In genomic region chr2:30254692-30255015, GRCh38 we compare ENCODE assay signal across 18 cellular contexts. TPM values are rescaled to one million over a fixed set of nuclear protein-coding genes. Genes with fewer than 3 reads are reported as not detected.
DNase-seq lines count a peak whose midpoint lies in the region; ATAC-seq, FAIRE-seq and TF ChIP-seq lines count a peak whose summit lies in the region.
"Had no signal": no experiment of that assay in that cellular context is flagged by ENCODE, and none has a peak within 500 bp of the region (broad histone marks: within the 10 kb centered on the region; RNA-seq: fewer than 3 reads in every experiment).

No MANE protein-coding gene starts in this region.

- H3K4me1 ChIP-seq in upper lobe of left lung (peaks cover 27 to 57% (median 42%) of the 10 kb centered on the region in 4 donors), small intestine (ENCODE audit: control insufficient read depth in 2 of 2, insufficient read depth in 1 of 2, low read depth in 1 of 2, low read length in 1 of 2) (peaks cover 13 to 14% of the 10 kb centered on the region in 2 donors)

- H3K4me1 Mint-ChIP-seq in activated naive CD4-positive, alpha-beta T cell treated with anti-CD3 and anti-CD28 coated beads, Interleukin-2, amount 10 ng/mL, durations not matched to agents 7 days and 5 days: peaks cover 87% of the 10 kb centered on the region
- H3K4me1 Mint-ChIP-seq in activated CD8-positive, alpha-beta T cell treated with anti-CD3 and anti-CD28 coated beads, Interleukin-2, amount 10 ng/mL, durations not matched to agents 7 days and 5 days (ENCODE audit: low read depth): peaks cover 86% of the 10 kb centered on the region
- peaks cover 44 to 81% (median 62%) of the 10 kb centered on the region in 3 donors for H3K4me1 Mint-ChIP-seq in naive B cell

- H3K27ac ChIP-seq in upper lobe of left lung: peak overlapping the region; percentile 38 to 67 (median 52)
- no peak overlapping the region for H3K27ac ChIP-seq in small intestine (ENCODE audit: low read depth in 1 of 2, low read length in 1 of 2)
- H3K27ac ChIP-seq: transverse colon had no signal

- no peak for ATAC-seq in activated naive CD4-positive, alpha-beta T cell treated with anti-CD3 and anti-CD28 coated beads, Interleukin-2, amount 50 U/mL, for 72 hours
- no peak for ATAC-seq in activated CD8-positive, alpha-beta T cell treated with anti-CD3 and anti-CD28 coated beads, Interleukin-2, amount 10 ng/mL, durations not matched to agents 7 days and 5 days
- ATAC-seq in naive B cell (ENCODE audit: low read depth in 2 of 2) (no peak), upper lobe of left lung (ENCODE audit: low FRiP score in 2 of 2) (no peak), HG03432 (IDR thresholded peaks at IDR 0.05; ENCODE audit: unreplicated experiment) (no peak)
- ATAC-seq: body of pancreas, Panc1, right lobe of liver, SK-N-SH treated with all-trans-retinoic acid at 6 μM for 48 hours had no signal

- H3K36me3 ChIP-seq in upper lobe of left lung (peaks cover 8 to 38% (median 24%) of the 10 kb centered on the region in 4 donors), small intestine (ENCODE audit: control insufficient read depth in 2 of 2, insufficient read depth in 2 of 2, low read length in 2 of 2) (peaks cover 0 to 4% of the 10 kb centered on the region in 2 donors)
- H3K36me3 ChIP-seq: right lobe of liver, transverse colon had no signal

- H3K4me3 Mint-ChIP-seq in activated naive CD4-positive, alpha-beta T cell treated with anti-CD3 and anti-CD28 coated beads, Interleukin-2, amount 10 ng/mL, durations not matched to agents 7 days and 5 days: no peak overlapping the region
- no peak overlapping the region for H3K4me3 Mint-ChIP-seq in activated CD8-positive, alpha-beta T cell treated with anti-CD3 and anti-CD28 coated beads, Interleukin-2, amount 10 ng/mL, durations not matched to agents 7 days and 5 days
- H3K4me3 Mint-ChIP-seq in naive B cell: peak overlapping the region in 1 of 8 donors; percentile 45
- H3K4me3 Mint-ChIP-seq: dendritic cell treated with granulocyte-macrophage colony-stimulating factor and Interleukin-4, amounts not matched to agents 40 ng/mL and 50 ng/mL, for 4 days; mesothelial cell of epicardium had no signal

- peak overlapping the region; percentile 98 for H3K27ac Mint-ChIP-seq in activated naive CD4-positive, alpha-beta T cell treated with anti-CD3 and anti-CD28 coated beads, Interleukin-2, amount 10 ng/mL, durations not matched to agents 7 days and 5 days
- H3K27ac Mint-ChIP-seq in activated naive CD4-positive, alpha-beta T cell treated with anti-CD3 and anti-CD28 coated beads, Interleukin-2, amount 50 U/mL, for 72 hours: peak overlapping the region in 1 of 2 donors; percentile 43
- peak overlapping the region; percentile 81 for H3K27ac Mint-ChIP-seq in activated CD8-positive, alpha-beta T cell treated with anti-CD3 and anti-CD28 coated beads, Interleukin-2, amount 10 ng/mL, durations not matched to agents 7 days and 5 days
- peak overlapping the region in 5 of 6 donors; percentile 56 to 84 (median 80) for H3K27ac Mint-ChIP-seq in naive B cell
- H3K27ac Mint-ChIP-seq: dendritic cell treated with granulocyte-macrophage colony-stimulating factor and Interleukin-4, amounts not matched to agents 40 ng/mL and 50 ng/mL, for 4 days; mesothelial cell of epicardium had no signal

- H3K9me3 Mint-ChIP-seq in activated naive CD4-positive, alpha-beta T cell treated with anti-CD3 and anti-CD28 coated beads, Interleukin-2, amount 10 ng/mL, durations not matched to agents 7 days and 5 days: peaks cover 6% of the 10 kb centered on the region
- no peaks in the 10 kb centered on the region for H3K9me3 Mint-ChIP-seq in activated naive CD4-positive, alpha-beta T cell treated with anti-CD3 and anti-CD28 coated beads, Interleukin-2, amount 50 U/mL, for 72 hours
- H3K9me3 Mint-ChIP-seq in activated CD8-positive, alpha-beta T cell treated with anti-CD3 and anti-CD28 coated beads, Interleukin-2, amount 10 ng/mL, durations not matched to agents 7 days and 5 days (ENCODE audit: insufficient read depth): no peaks in the 10 kb centered on the region
- no peaks in the 10 kb centered on the region for H3K9me3 Mint-ChIP-seq in naive B cell
- H3K9me3 Mint-ChIP-seq: dendritic cell treated with granulocyte-macrophage colony-stimulating factor and Interleukin-4, amounts not matched to agents 40 ng/mL and 50 ng/mL, for 4 days; mesothelial cell of epicardium had no signal

- no peak for TF ChIP-seq CTCF in upper lobe of left lung (IDR thresholded peaks at IDR 0.05)

- no peak overlapping the region for H3K4me3 ChIP-seq in upper lobe of left lung
- H3K4me3 ChIP-seq in small intestine (ENCODE audit: low read depth in 1 of 2, low read length in 2 of 2): no peak overlapping the region
- H3K4me3 ChIP-seq: body of pancreas, right lobe of liver, transverse colon had no signal

- POLR2A ChIA-PET in activated CD8-positive, alpha-beta T cell treated with anti-CD3 and anti-CD28 coated beads, Interleukin-2, amount 10 ng/mL, durations not matched to agents 7 days and 5 days (lab: Charles Lee): interaction anchor here (1.0 kb wide), 1 partner anchor 80 kb away, joined by 3 read pairs; no protein-coding TSS in a partner anchor

- 86% methylated on average over 1 of the region's 1 CpG; no CpG with 5 or more reads in 1 of the 2 donors for WGBS in upper lobe of left lung, 2 donors
- WGBS in small intestine, 3 donors: 88 to 100% (median 100%) methylated on average over 1 of the region's 1 CpG

- DNase-seq in activated naive CD4-positive, alpha-beta T cell treated with anti-CD3 and anti-CD28 coated beads, Interleukin-2, amount 10 ng/mL, durations not matched to agents 7 days and 5 days: no peak
- no peak for DNase-seq in activated naive CD4-positive, alpha-beta T cell treated with anti-CD3 and anti-CD28 coated beads, Interleukin-2, amount 50 U/mL, for 72 hours (ENCODE audit: low spot score in 2 of 2)
- no peak for DNase-seq in activated CD8-positive, alpha-beta T cell treated with anti-CD3 and anti-CD28 coated beads, Interleukin-2, amount 10 ng/mL, durations not matched to agents 7 days and 5 days
- no peak for DNase-seq in naive B cell
- DNase-seq in upper lobe of left lung: no peak
- DNase-seq in small intestine: no peak
- DNase-seq in glomerular visceral epithelial cell (ENCODE audit: extremely low spot score): no peak
- DNase-seq: body of pancreas, Caco-2, nucleus accumbens, right lobe of liver, transverse colon had no signal

- no peak for FAIRE-seq in small intestine (lab: Jason Lieb, UNC)
- FAIRE-seq: keratinocyte had no signal

- H3K9me3 ChIP-seq in upper lobe of left lung (no peaks in the 10 kb centered on the region), small intestine (ENCODE audit: control insufficient read depth, low read depth) (no peaks in the 10 kb centered on the region)
- H3K9me3 ChIP-seq: body of pancreas, Caco-2, right lobe of liver, transverse colon had no signal

- no peak for TF ChIP-seq EP300 in upper lobe of left lung (IDR thresholded peaks at IDR 0.05)

- CTCF ChIA-PET in activated naive CD4-positive, alpha-beta T cell treated with anti-CD3 and anti-CD28 coated beads, Interleukin-2, amount 10 ng/mL, durations not matched to agents 7 days and 5 days (lab: Charles Lee): interaction anchor here (0.7 to 4.2 kb wide), 3 partner anchors 12 to 46 kb away, joined by 4 to 27 read pairs (median 7); no protein-coding TSS in a partner anchor
- CTCF ChIA-PET in activated CD8-positive, alpha-beta T cell treated with anti-CD3 and anti-CD28 coated beads, Interleukin-2, amount 10 ng/mL, durations not matched to agents 7 days and 5 days (lab: Charles Lee): interaction anchor here (0.9 to 19.1 kb wide), 6 partner anchors 8 to 457 kb away, joined by 3 to 268 read pairs (median 6); partner anchors contain the start of gene LBH

- H3K36me3 Mint-ChIP-seq in activated naive CD4-positive, alpha-beta T cell treated with anti-CD3 and anti-CD28 coated beads, Interleukin-2, amount 10 ng/mL, durations not matched to agents 7 days and 5 days: peaks cover 74% of the 10 kb centered on the region
- peaks cover 29 to 72% of the 10 kb centered on the region in 2 donors for H3K36me3 Mint-ChIP-seq in activated naive CD4-positive, alpha-beta T cell treated with anti-CD3 and anti-CD28 coated beads, Interleukin-2, amount 50 U/mL, for 72 hours
- H3K36me3 Mint-ChIP-seq in activated CD8-positive, alpha-beta T cell treated with anti-CD3 and anti-CD28 coated beads, Interleukin-2, amount 10 ng/mL, durations not matched to agents 7 days and 5 days (ENCODE audit: low read depth): peaks cover 73% of the 10 kb centered on the region
- peaks cover 36 to 40% of the 10 kb centered on the region in 2 donors for H3K36me3 Mint-ChIP-seq in naive B cell

- H3K27me3 Mint-ChIP-seq in activated naive CD4-positive, alpha-beta T cell treated with anti-CD3 and anti-CD28 coated beads, Interleukin-2, amount 10 ng/mL, durations not matched to agents 7 days and 5 days: no peaks in the 10 kb centered on the region
- no peaks in the 10 kb centered on the region for H3K27me3 Mint-ChIP-seq in activated CD8-positive, alpha-beta T cell treated with anti-CD3 and anti-CD28 coated beads, Interleukin-2, amount 10 ng/mL, durations not matched to agents 7 days and 5 days (ENCODE audit: low read depth)
- H3K27me3 Mint-ChIP-seq in naive B cell: no peaks in the 10 kb centered on the region

- H3K27me3 ChIP-seq in upper lobe of left lung: no peaks in the 10 kb centered on the region
- H3K27me3 ChIP-seq in small intestine (ENCODE audit: control insufficient read depth in 2 of 2, insufficient read depth in 2 of 2, low read length in 2 of 2): no peaks in the 10 kb centered on the region
- H3K27me3 ChIP-seq: body of pancreas, right lobe of liver, transverse colon had no signal

- no peak for TF ChIP-seq POLR2A in upper lobe of left lung (IDR thresholded peaks at IDR 0.05)

RNA-seq across cellular contexts. Expression of gene LBH, which starts 23.3 kb away (rescaled TPM):
- total RNA-seq in activated naive CD4-positive, alpha-beta T cell treated with anti-CD3 and anti-CD28 coated beads, Interleukin-2, amount 50 U/mL, for 72 hours: 10 to 100 TPM; 67.0 to 88.2 TPM
- total RNA-seq in activated CD8-positive, alpha-beta T cell treated with anti-CD3 and anti-CD28 coated beads, Interleukin-2, amount 10 ng/mL, durations not matched to agents 7 days and 5 days: 100 to 1,000 TPM in 1 of 2 experiments, 10 to 100 TPM in 1; 97.0 to 100 TPM
- polyA plus RNA-seq in naive B cell (ENCODE audit: low read depth in 6 of 6) (100 to 1,000 TPM; 191 to 297 (median 221) TPM), small intestine (10 to 100 TPM in 2 of 3 donors, 1 to 10 TPM in 1; 3.8 to 17.6 (median 12.2) TPM)
- 100 to 1,000 TPM in 4 of 6 donors, 10 to 100 TPM in 2; 45.6 to 270 (median 154) TPM for total RNA-seq in upper lobe of left lung

Comparison
In these comparisons a context has a peak if more than half of its experiments do, and no peak if none do; other contexts are left out.
1. H3K27ac ChIP-seq: peak in upper lobe of left lung (4 of 4); none in small intestine (0 of 2).